36 cellular contexts compared by ENCODE assay signal in genomic region chr4:102170910-102171309, GRCh38.
"Had no signal": no experiment of that assay in that cellular context is flagged by ENCODE, and none has a peak within 500 bp of the region (broad histone marks: within the 10 kb centered on the region; RNA-seq: fewer than 3 reads in every experiment).

No MANE protein-coding gene starts in this region.

- H3K27me3 Mint-ChIP-seq: activated B cell treated with CpG ODN at 0.5 μM for 24 hours; activated CD4-positive, alpha-beta T cell treated with anti-CD3 and anti-CD28 coated beads for 36 hours; activated CD4-positive, alpha-beta T cell treated with anti-CD3 and anti-CD28 coated beads, Interleukin-2, amount 10 ng/mL, durations not matched to agents 7 days and 5 days; activated CD8-positive, alpha-beta memory T cell treated with anti-CD3 and anti-CD28 coated beads, Interleukin-2, amount 10 ng/mL, durations not matched to agents 7 days and 5 days; activated naive CD4-positive, alpha-beta T cell treated with anti-CD3 and anti-CD28 coated beads, Interleukin-2, amount 50 U/mL, for 24 hours; activated naive CD8-positive, alpha-beta T cell; central memory CD8-positive, alpha-beta T cell had no signal

- H3K36me3 Mint-ChIP-seq: activated CD8-positive, alpha-beta memory T cell treated with anti-CD3 and anti-CD28 coated beads, Interleukin-2, amount 10 ng/mL, durations not matched to agents 7 days and 5 days; activated naive CD4-positive, alpha-beta T cell treated with anti-CD3 and anti-CD28 coated beads, Interleukin-2, amount 10 ng/mL, durations not matched to agents 7 days and 5 days; activated naive CD4-positive, alpha-beta T cell treated with anti-CD3 and anti-CD28 coated beads, Interleukin-2, amount 50 U/mL, for 24 hours; activated naive CD8-positive, alpha-beta T cell; brain had no signal

- H3K4me3 ChIP-seq: ascending aorta, cardiac muscle cell had no signal

- DNase-seq: activated B cell treated with CpG ODN at 0.5 μM for 24 hours; activated CD4-positive, alpha-beta memory T cell treated with anti-CD3 and anti-CD28 coated beads, Interleukin-2, amount 10 ng/mL, durations not matched to agents 7 days and 5 days; activated CD4-positive, alpha-beta T cell treated with anti-CD3 and anti-CD28 coated beads for 1 hour; activated CD4-positive, alpha-beta T cell treated with anti-CD3 and anti-CD28 coated beads for 36 hours; activated CD4-positive, alpha-beta T cell treated with anti-CD3 and anti-CD28 coated beads for 48 hours; activated CD4-positive, alpha-beta T cell treated with anti-CD3 and anti-CD28 coated beads, Interleukin-2, amount 10 ng/mL, durations not matched to agents 7 days and 5 days; activated CD4-positive, alpha-beta T cell treated with anti-CD3 and anti-CD28 coated beads, Interleukin-2, amount 50 U/mL, for 48 hours; activated CD8-positive, alpha-beta memory T cell treated with anti-CD3 and anti-CD28 coated beads for 24 hours; activated CD8-positive, alpha-beta memory T cell treated with anti-CD3 and anti-CD28 coated beads, Interleukin-2, amount 10 ng/mL, durations not matched to agents 7 days and 5 days; activated CD8-positive, alpha-beta memory T cell treated with anti-CD3 and anti-CD28 coated beads, Interleukin-2, amount 50 U/mL, for 48 hours; activated CD8-positive, alpha-beta T cell treated with anti-CD3 and anti-CD28 coated beads, Interleukin-2, amount 10 ng/mL, durations not matched to agents 7 days and 5 days; activated effector memory CD4-positive, alpha-beta T cell treated with Interleukin-2 at 50 U/mL for 16 hours; activated gamma-delta T cell; activated naive CD4-positive, alpha-beta T cell treated with anti-CD3 and anti-CD28 coated beads, Interleukin-2, amount 10 ng/mL, durations not matched to agents 7 days and 5 days; activated naive CD4-positive, alpha-beta T cell treated with Interleukin-2 at 50 U/mL for 16 hours; activated T-cell treated with anti-CD3 and anti-CD28 coated beads, Interleukin-2, amount 50 U/mL, for 24 hours; activated T-cell treated with anti-CD3 and anti-CD28 coated beads, Interleukin-2, amount 50 U/mL, for 48 hours; amygdala; anterior cingulate cortex; caudate nucleus; cerebellar nuclear complex; T-helper 1 cell; T-helper 2 cell; T-helper 9 cell had no signal

- FAIRE-seq: bronchial epithelial cell had no signal

- H3K4me3 Mint-ChIP-seq: activated B cell treated with CpG ODN at 0.5 μM for 24 hours; activated CD4-positive, alpha-beta memory T cell treated with anti-CD3 and anti-CD28 coated beads, Interleukin-2, amount 10 ng/mL, durations not matched to agents 7 days and 5 days; activated CD4-positive, alpha-beta T cell treated with anti-CD3 and anti-CD28 coated beads for 36 hours; activated CD4-positive, alpha-beta T cell treated with anti-CD3 and anti-CD28 coated beads, Interleukin-2, amount 10 ng/mL, durations not matched to agents 7 days and 5 days; activated CD8-positive, alpha-beta memory T cell treated with anti-CD3 and anti-CD28 coated beads, Interleukin-2, amount 10 ng/mL, durations not matched to agents 7 days and 5 days; activated CD8-positive, alpha-beta T cell treated with anti-CD3 and anti-CD28 coated beads, Interleukin-2, amount 10 ng/mL, durations not matched to agents 7 days and 5 days; activated naive CD4-positive, alpha-beta T cell treated with anti-CD3 and anti-CD28 coated beads, Interleukin-2, amount 10 ng/mL, durations not matched to agents 7 days and 5 days; activated naive CD4-positive, alpha-beta T cell treated with anti-CD3 and anti-CD28 coated beads, Interleukin-2, amount 50 U/mL, for 24 hours; activated naive CD8-positive, alpha-beta T cell; activated T-cell treated with anti-CD3 and anti-CD28 coated beads, Interleukin-2, amount 50 U/mL, for 24 hours; brain; central memory CD8-positive, alpha-beta T cell; T-helper 1 cell treated with Interleukin-12 subunit alpha and Interleukin-12 subunit beta and Interleukin-4 antibody, amounts not matched to agents 30 μg/mL and 1 μg/mL, for 36 hours; T-helper 2 cell treated with Interferon-gamma antibody and Interleukin-4, amounts not matched to agents 5 μg/mL and 100 μg/mL, for 36 hours had no signal

- H3K9me3 Mint-ChIP-seq: activated B cell treated with CpG ODN at 0.5 μM for 24 hours; activated CD4-positive, alpha-beta memory T cell treated with anti-CD3 and anti-CD28 coated beads, Interleukin-2, amount 10 ng/mL, durations not matched to agents 7 days and 5 days; activated CD4-positive, alpha-beta T cell treated with anti-CD3 and anti-CD28 coated beads, Interleukin-2, amount 10 ng/mL, durations not matched to agents 7 days and 5 days; activated naive CD4-positive, alpha-beta T cell treated with anti-CD3 and anti-CD28 coated beads, Interleukin-2, amount 10 ng/mL, durations not matched to agents 7 days and 5 days; activated naive CD4-positive, alpha-beta T cell treated with anti-CD3 and anti-CD28 coated beads, Interleukin-2, amount 50 U/mL, for 24 hours; activated T-cell treated with anti-CD3 and anti-CD28 coated beads, Interleukin-2, amount 50 U/mL, for 24 hours; activated T-helper 2 cell treated with anti-CD3 and anti-CD28 coated beads, Interferon-gamma antibody, Interleukin-2, Interleukin-4, amounts not matched to agents 10 μg/mL and 5 μg/mL and 100 μg/mL, durations not matched to agents 14 hours and 24 hours and 36 hours; brain; central memory CD8-positive, alpha-beta T cell; T-helper 1 cell treated with Interleukin-12 subunit alpha and Interleukin-12 subunit beta and Interleukin-4 antibody, amounts not matched to agents 30 μg/mL and 1 μg/mL, for 36 hours; T-helper 2 cell treated with Interferon-gamma antibody and Interleukin-4, amounts not matched to agents 5 μg/mL and 100 μg/mL, for 36 hours had no signal

- ATAC-seq: activated CD4-positive, alpha-beta T cell treated with anti-CD3 and anti-CD28 coated beads for 36 hours; activated CD4-positive, CD25-positive, alpha-beta regulatory T cell treated with anti-CD3 and anti-CD28 coated beads, Interleukin-2, amount 50 U/mL, for 24 hours; activated CD8-positive, alpha-beta memory T cell treated with anti-CD3 and anti-CD28 coated beads, Interleukin-2, amount 10 ng/mL, durations not matched to agents 7 days and 5 days; activated CD8-positive, alpha-beta T cell treated with anti-CD3 and anti-CD28 coated beads, Interleukin-2, amount 10 ng/mL, durations not matched to agents 7 days and 5 days had no signal

- H3K9me3 ChIP-seq: ascending aorta had no signal

- H3K27ac ChIP-seq: ascending aorta, cardiac muscle cell, VCaP had no signal

- H3K4me1 ChIP-seq: ascending aorta had no signal

- H3K27ac Mint-ChIP-seq: activated B cell treated with CpG ODN at 0.5 μM for 24 hours; activated CD4-positive, alpha-beta memory T cell treated with anti-CD3 and anti-CD28 coated beads, Interleukin-2, amount 10 ng/mL, durations not matched to agents 7 days and 5 days; activated CD4-positive, alpha-beta T cell treated with anti-CD3 and anti-CD28 coated beads for 36 hours; activated CD4-positive, alpha-beta T cell treated with anti-CD3 and anti-CD28 coated beads, Interleukin-2, amount 10 ng/mL, durations not matched to agents 7 days and 5 days; activated CD8-positive, alpha-beta memory T cell treated with anti-CD3 and anti-CD28 coated beads, Interleukin-2, amount 10 ng/mL, durations not matched to agents 7 days and 5 days; activated CD8-positive, alpha-beta T cell treated with anti-CD3 and anti-CD28 coated beads, Interleukin-2, amount 10 ng/mL, durations not matched to agents 7 days and 5 days; activated naive CD4-positive, alpha-beta T cell treated with anti-CD3 and anti-CD28 coated beads, Interleukin-2, amount 10 ng/mL, durations not matched to agents 7 days and 5 days; activated naive CD4-positive, alpha-beta T cell treated with anti-CD3 and anti-CD28 coated beads, Interleukin-2, amount 50 U/mL, for 24 hours; activated naive CD8-positive, alpha-beta T cell; activated T-cell treated with anti-CD3 and anti-CD28 coated beads, Interleukin-2, amount 50 U/mL, for 24 hours; activated T-helper 2 cell treated with anti-CD3 and anti-CD28 coated beads, Interferon-gamma antibody, Interleukin-2, Interleukin-4, amounts not matched to agents 10 μg/mL and 5 μg/mL and 100 μg/mL, durations not matched to agents 14 hours and 24 hours and 36 hours; brain; T-helper 1 cell treated with Interleukin-12 subunit alpha and Interleukin-12 subunit beta and Interleukin-4 antibody, amounts not matched to agents 30 μg/mL and 1 μg/mL, for 36 hours; T-helper 2 cell treated with Interferon-gamma antibody and Interleukin-4, amounts not matched to agents 5 μg/mL and 100 μg/mL, for 36 hours had no signal

- H3K4me1 Mint-ChIP-seq: activated B cell treated with CpG ODN at 0.5 μM for 24 hours; activated CD4-positive, alpha-beta memory T cell treated with anti-CD3 and anti-CD28 coated beads, Interleukin-2, amount 10 ng/mL, durations not matched to agents 7 days and 5 days; activated CD4-positive, alpha-beta T cell treated with anti-CD3 and anti-CD28 coated beads for 36 hours; activated CD4-positive, alpha-beta T cell treated with anti-CD3 and anti-CD28 coated beads, Interleukin-2, amount 10 ng/mL, durations not matched to agents 7 days and 5 days; activated CD8-positive, alpha-beta memory T cell treated with anti-CD3 and anti-CD28 coated beads, Interleukin-2, amount 10 ng/mL, durations not matched to agents 7 days and 5 days; activated naive CD4-positive, alpha-beta T cell treated with anti-CD3 and anti-CD28 coated beads, Interleukin-2, amount 10 ng/mL, durations not matched to agents 7 days and 5 days; activated naive CD4-positive, alpha-beta T cell treated with anti-CD3 and anti-CD28 coated beads, Interleukin-2, amount 50 U/mL, for 24 hours; central memory CD8-positive, alpha-beta T cell had no signal
